5 cellular contexts compared by ENCODE assay signal in genomic region chr9:42121007-42121406, GRCh38. TPM values are rescaled to one million over a fixed set of nuclear protein-coding genes. Genes with fewer than 3 reads are reported as not detected.
"Had no signal": no experiment of that assay in that cellular context is flagged by ENCODE, and none has a peak within 500 bp of the region (broad histone marks: within the 10 kb centered on the region; RNA-seq: fewer than 3 reads in every experiment).

No MANE protein-coding gene starts in this region.

RNA-seq across cellular contexts. Expression of gene CNTNAP3B, which starts 8.2 kb away (rescaled TPM):
- total RNA-seq: activated CD4-positive, alpha-beta memory T cell treated with anti-CD3 and anti-CD28 coated beads, Interleukin-2, amount 10 ng/mL, durations not matched to agents 7 days and 5 days; activated CD4-positive, alpha-beta T cell treated with anti-CD3 and anti-CD28 coated beads, Interleukin-2, amount 10 ng/mL, durations not matched to agents 24 days and 14 days; activated naive CD4-positive, alpha-beta T cell treated with anti-CD3 and anti-CD28 coated beads for 36 hours; activated naive CD8-positive, alpha-beta T cell treated with anti-CD3 and anti-CD28 coated beads, Interleukin-2, amount 10 ng/mL, durations not matched to agents 7 days and 5 days; activated T-cell treated with anti-CD3 and anti-CD28 coated beads, Interleukin-2, amount 50 U/mL, for 72 hours had no signal
